9 cellular contexts compared by ENCODE assay signal in genomic region chr7:93632371-93632770, GRCh38. TPM values are rescaled to one million over a fixed set of nuclear protein-coding genes. Genes with fewer than 3 reads are reported as not detected.
"Had no signal": no experiment of that assay in that cellular context is flagged by ENCODE, and none has a peak within 500 bp of the region (broad histone marks: within the 10 kb centered on the region; RNA-seq: fewer than 3 reads in every experiment).

No MANE protein-coding gene starts in this region.

- H3K4me3 ChIP-seq: GM23248 had no signal

- H3K4me2 ChIP-seq: KMS-11 had no signal

- FAIRE-seq: H54, HTR-8/SVneo had no signal

- H3K9ac ChIP-seq: GM23248, KMS-11 had no signal

- H3K4me3 Mint-ChIP-seq: H9 had no signal

- H2AFZ ChIP-seq: GM23248 had no signal

- DNase-seq: GM23248, GOT3, H9, HCEC 1CT, KBM-7 had no signal

- H3K9me3 Mint-ChIP-seq: H9 had no signal

- H3K27ac ChIP-seq: GM23248, KMS-11 had no signal

- H3K27ac Mint-ChIP-seq: H9 had no signal

RNA-seq across cellular contexts. Expression of gene CALCR, which starts 57.8 kb away (rescaled TPM):
- total RNA-seq: GM23248, HT-29 had no signal
- polyA plus RNA-seq: GM23248 had no signal
